8 cellular contexts compared by ENCODE assay signal in the genomic region with DNA sequence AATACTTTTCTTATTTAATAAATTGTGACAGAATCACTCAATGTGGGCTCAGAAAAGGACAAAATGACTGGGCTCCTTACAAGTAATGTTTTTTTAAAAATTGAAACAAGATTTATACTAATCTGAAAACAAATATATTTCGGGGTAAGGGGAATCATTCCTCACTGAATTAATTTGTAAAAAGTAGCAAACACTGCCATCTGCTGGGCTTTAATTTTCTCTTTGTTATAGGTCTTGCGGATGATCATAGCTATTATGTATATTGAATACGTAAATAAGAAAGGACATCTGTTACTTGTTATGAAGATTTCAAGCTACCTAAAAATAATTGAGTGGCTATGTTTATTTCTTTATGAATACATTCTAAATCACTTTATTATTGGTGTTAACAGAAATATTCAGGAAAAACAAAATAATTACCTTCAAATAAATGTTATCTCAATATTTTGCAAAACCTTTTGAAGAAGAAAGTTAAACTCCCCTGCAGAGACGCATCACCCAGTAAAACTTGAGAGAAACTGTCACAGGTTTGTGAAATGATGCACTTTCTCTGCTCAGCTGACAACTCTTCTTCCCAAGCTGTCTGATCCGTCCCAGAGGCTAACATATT. TPM values are rescaled to one million over a fixed set of nuclear protein-coding genes. Genes with fewer than 3 reads are reported as not detected.
DNase-seq lines count a peak whose midpoint lies in the region; ATAC-seq, FAIRE-seq and TF ChIP-seq lines count a peak whose summit lies in the region.

No MANE protein-coding gene starts in this region.

- no peaks in the 10 kb centered on the region for H3K36me3 ChIP-seq in MM.1S (replicated peaks; ENCODE audit: insufficient read depth, low read length)

- peak; percentile 38 for DNase-seq in GDM1 (lab: John Stamatoyannopoulos, UW)
- peak; percentile 10 for DNase-seq in MM.1S
- peak; percentile 1 to 18 for DNase-seq in SHP77 (lab: John Stamatoyannopoulos, UW)
- DNase-seq in myocyte (ENCODE audit: low read depth), result peak; percentile 80
- DNase-seq in COLO668 (lab: John Stamatoyannopoulos, UW; ENCODE audit: unreplicated experiment), result no peak

- no peak overlapping the region for H3K9ac ChIP-seq in MM.1S (ENCODE audit: low read length)

- H3K9me3 ChIP-seq in MM.1S (replicated peaks; ENCODE audit: insufficient read depth, low read length), result no peaks in the 10 kb centered on the region

- TF ChIP-seq CTCF in MM.1S (IDR thresholded peaks at IDR 0.05; ENCODE audit: low read length), result peak; percentile 36

- H4K20me1 ChIP-seq in MM.1S (ENCODE audit: insufficient read depth, low read length), result no peaks in the 10 kb centered on the region

- H3K79me2 ChIP-seq in MM.1S (ENCODE audit: low read length), result no peaks in the 10 kb centered on the region

- no peaks in the 10 kb centered on the region for H3K9me2 ChIP-seq in MM.1S (replicated peaks; ENCODE audit: insufficient read depth, low read length)

- H2AFZ ChIP-seq in MM.1S (ENCODE audit: low read length), result no peak overlapping the region

- no peaks in the 10 kb centered on the region for H3K4me1 ChIP-seq in MM.1S (ENCODE audit: low read length)

- ATAC-seq in HG03521 (IDR thresholded peaks at IDR 0.05; ENCODE audit: unreplicated experiment), result no peak
- no peak for ATAC-seq in GM21367 (IDR thresholded peaks at IDR 0.05; ENCODE audit: unreplicated experiment)

- no peak overlapping the region for H3K4me3 ChIP-seq in MM.1S (ENCODE audit: low read length)

- no peak overlapping the region for H3K27ac ChIP-seq in MM.1S (ENCODE audit: low read length)

- H3F3A ChIP-seq in MM.1S (ENCODE audit: insufficient read depth, low read length), result no peaks in the 10 kb centered on the region

- no peaks in the 10 kb centered on the region for H3K27me3 ChIP-seq in MM.1S (replicated peaks; ENCODE audit: insufficient read depth, low read length)

- peak; percentile 94 for FAIRE-seq in endometrium (lab: Jason Lieb, UNC)

- H3K4me2 ChIP-seq in MM.1S (ENCODE audit: low read depth, low read length), result no peak overlapping the region

RNA-seq across cellular contexts. Expression of a gene that starts 17.8 kb away (rescaled TPM):
- total RNA-seq in myocyte, result 5.3 and 5.8 TPM in 2 replicates
- polyA plus RNA-seq in myocyte (2012), result 2.3 TPM
